19 cellular contexts compared by ENCODE assay signal in genomic region chr22:20909543-20910303, GRCh38. TPM values are rescaled to one million over a fixed set of nuclear protein-coding genes. Genes with fewer than 3 reads are reported as not detected.
DNase-seq lines count a peak whose midpoint lies in the region; ATAC-seq, FAIRE-seq and TF ChIP-seq lines count a peak whose summit lies in the region.
"Had no signal": no experiment of that assay in that cellular context is flagged by ENCODE, and none has a peak within 500 bp of the region (broad histone marks: within the 10 kb centered on the region; RNA-seq: fewer than 3 reads in every experiment).

No MANE protein-coding gene starts in this region.

- no peak for TF ChIP-seq RAD21 in GM12878 (IDR thresholded peaks at IDR 0.05; ENCODE audit: insufficient read depth, low read depth, low read length)

- no peaks in the 10 kb centered on the region for H3K36me3 Mint-ChIP-seq in activated CD8-positive, alpha-beta memory T cell treated with anti-CD3 and anti-CD28 coated beads, Interleukin-2, amount 10 ng/mL, durations not matched to agents 7 days and 5 days
- H3K36me3 Mint-ChIP-seq: IgD-negative memory B cell had no signal

- peaks cover 16% of the 10 kb centered on the region for H3K27me3 Mint-ChIP-seq in activated CD8-positive, alpha-beta memory T cell treated with anti-CD3 and anti-CD28 coated beads, Interleukin-2, amount 10 ng/mL, durations not matched to agents 7 days and 5 days
- H3K27me3 Mint-ChIP-seq: IgD-negative memory B cell had no signal

- no peak for TF ChIP-seq CTCF in GM12878 (IDR thresholded peaks at IDR 0.05 in 2 of 3, conservative IDR thresholded peaks at IDR 0.05 in 1 of 3; ENCODE audit: control insufficient read depth in 2 of 3, extremely low read depth in 1 of 3, insufficient read depth in 1 of 3, low read depth in 3 of 3, low read length in 3 of 3)

- H3K27ac Mint-ChIP-seq in activated CD8-positive, alpha-beta memory T cell treated with anti-CD3 and anti-CD28 coated beads, Interleukin-2, amount 10 ng/mL, durations not matched to agents 7 days and 5 days: peak overlapping the region; percentile 48
- H3K27ac Mint-ChIP-seq: IgD-negative memory B cell had no signal

- H3K36me3 ChIP-seq in GM12878 (ENCODE audit: control insufficient read depth in 2 of 2, insufficient read depth in 2 of 2, low read length in 1 of 2): no peaks in the 10 kb centered on the region

- no peaks in the 10 kb centered on the region for H3K27me3 ChIP-seq in GM12878 (replicated peaks in 1 of 2; ENCODE audit: control insufficient read depth in 2 of 2, insufficient read depth in 2 of 2, low read length in 1 of 2)

- no peak for TF ChIP-seq POLR2A in GM12878 (IDR thresholded peaks at IDR 0.05; ENCODE audit: low read depth, low read length)

- H4K20me1 ChIP-seq in GM12878 (ENCODE audit: control insufficient read depth, insufficient read depth): no peaks in the 10 kb centered on the region

- in situ Hi-C loops in GM12878 (cut with MboI): loop anchor here (10.0 kb wide), 1 partner anchor 45 kb away; no protein-coding TSS in a partner anchor

- intact Hi-C loops in GM12878 (cut with micrococcal nuclease; ENCODE audit: unreplicated experiment) (no loop called here), posterior vena cava (cut with DNase I) (no loop called here)

- RAD21 ChIA-PET in GM12878 (lab: Charles Lee; ENCODE audit: unreplicated experiment): no interaction called here

- no peak overlapping the region for H3K27ac ChIP-seq in GM12878 (ENCODE audit: control insufficient read depth, insufficient read depth)

- no peak overlapping the region for H3K9ac ChIP-seq in GM12878 (ENCODE audit: control insufficient read depth, insufficient read depth, low read length)
- H3K9ac ChIP-seq: SK-N-SH had no signal

- H3K4me1 Mint-ChIP-seq in activated CD8-positive, alpha-beta memory T cell treated with anti-CD3 and anti-CD28 coated beads, Interleukin-2, amount 10 ng/mL, durations not matched to agents 7 days and 5 days: peaks cover 11% of the 10 kb centered on the region

- H3K4me3 Mint-ChIP-seq in activated CD8-positive, alpha-beta memory T cell treated with anti-CD3 and anti-CD28 coated beads, Interleukin-2, amount 10 ng/mL, durations not matched to agents 7 days and 5 days: peak overlapping the region; percentile 10

- no peaks in the 10 kb centered on the region for H3K9me3 Mint-ChIP-seq in activated CD8-positive, alpha-beta memory T cell treated with anti-CD3 and anti-CD28 coated beads, Interleukin-2, amount 10 ng/mL, durations not matched to agents 7 days and 5 days (ENCODE audit: low read depth)
- H3K9me3 Mint-ChIP-seq: IgD-negative memory B cell had no signal

- no peaks in the 10 kb centered on the region for H3K79me2 ChIP-seq in GM12878 (ENCODE audit: control insufficient read depth, insufficient read depth, low read length)

- no peaks in the 10 kb centered on the region for H3K9me3 ChIP-seq in GM12878 (replicated peaks; ENCODE audit: control insufficient read depth, insufficient read depth, low read length)
- H3K9me3 ChIP-seq: SK-N-SH had no signal

- no peak overlapping the region for H3K4me3 ChIP-seq in GM12878

- 0 out of 2 replicates have a peak overlapping the region, but pooled peaks have one; percentile 7 for H3K4me2 ChIP-seq in GM12878 (ENCODE audit: control insufficient read depth, insufficient read depth)
- H3K4me2 ChIP-seq: SK-N-SH had no signal

- FAIRE-seq in GM12878 (lab: Jason Lieb, UNC): no peak

- 40% methylated on average over 5 of the region's 6 CpGs for WGBS in GM12878 (ENCODE audit: insufficient coverage, insufficient replicate concordance, low lambda C conversion rate, missing lambda C conversion rate)

- CTCF ChIA-PET in activated CD8-positive, alpha-beta memory T cell treated with anti-CD3 and anti-CD28 coated beads, Interleukin-2, amount 10 ng/mL, durations not matched to agents 7 days and 5 days (lab: Charles Lee): interaction anchor here (0.6 to 0.8 kb wide), 4 partner anchors 91 to 1326 kb away, joined by 3 to 4 read pairs (median 4); no protein-coding TSS in a partner anchor
- CTCF ChIA-PET in GM12878 (lab: Yijun Ruan, JAX): interaction anchor here (0.6 kb wide), 1 partner anchor 10 kb away, joined by 4 read pairs; no protein-coding TSS in a partner anchor

- ATAC-seq in activated CD8-positive, alpha-beta memory T cell treated with anti-CD3 and anti-CD28 coated beads, Interleukin-2, amount 10 ng/mL, durations not matched to agents 7 days and 5 days: peak; percentile 45
- ATAC-seq in GM12878 (no peak), GM18498 (IDR thresholded peaks at IDR 0.05; ENCODE audit: unreplicated experiment) (no peak)

- no peak for DNase-seq in activated CD8-positive, alpha-beta memory T cell treated with anti-CD3 and anti-CD28 coated beads, Interleukin-2, amount 10 ng/mL, durations not matched to agents 7 days and 5 days
- no peak for DNase-seq in activated CD8-positive, alpha-beta memory T cell treated with anti-CD3 and anti-CD28 coated beads for 24 hours
- DNase-seq in H4 (ENCODE audit: low spot score) (peak; percentile 11), GM12878 (ENCODE audit: low read depth, low spot score) (no peak), posterior vena cava (ENCODE audit: low spot score) (peak; percentile 18), nucleus accumbens (lab: John Stamatoyannopoulos, UW) (no peak)
- DNase-seq: Calu3, DMS79 treated with DMSO at 0.1 percent for 48 hours, H7, NCI-H1092 treated with DMSO at 0.1 percent for 48 hours, NCI-H1436, NCI-H187, NCI-H2081 treated with DMSO at 0.1 percent for 48 hours, NCI-H2171, NCI-H226, NCI-H510A, SK-N-SH had no signal

- H2AFZ ChIP-seq in GM12878 (ENCODE audit: control insufficient read depth, low read depth, low read length): peak overlapping the region; percentile 37

- SMC1A ChIA-PET in GM12878 (lab: Charles Lee; ENCODE audit: uncharacterized antibody, unreplicated experiment): no interaction called here

- TF ChIP-seq EP300 in GM12878 (IDR thresholded peaks at IDR 0.05; ENCODE audit: borderline replicate concordance in 1 of 2, control insufficient read depth in 1 of 2, low read depth in 2 of 2, low read length in 2 of 2): no peak

- peaks cover 5% of the 10 kb centered on the region for H3K4me1 ChIP-seq in GM12878 (ENCODE audit: control insufficient read depth, insufficient read depth, low read length)

- BruUV-seq in GM12878 (replicated peaks; lab: Mats Ljungman, UMichigan): no TSS peak

- POLR2A ChIA-PET in GM12878 (lab: Charles Lee): interaction anchor here (0.5 kb wide), 1 partner anchor 37 kb away, joined by 3 read pairs; no protein-coding TSS in a partner anchor

RNA-seq across cellular contexts. Expression of gene CRKL, which starts 7.5 kb away (rescaled TPM):
- total RNA-seq in activated CD8-positive, alpha-beta memory T cell treated with anti-CD3 and anti-CD28 coated beads, Interleukin-2, amount 10 ng/mL, durations not matched to agents 7 days and 5 days: 10 to 100 TPM; 89.5 to 90.8 TPM
- 25.4 and 27.4 TPM in 2 replicates for total RNA-seq in H4 (2014; rRNA removed; shearing (Covaris generic))
- 54.3 and 59.4 TPM in 2 replicates for total RNA-seq in GM12878 (2013; cell fraction: nucleolus; rRNA removed)
- total RNA-seq in GM12878 (2014; rRNA removed) (30.8 and 36.6 TPM in 2 replicates), GM12878 (2014; rRNA removed; fragmentation: Illumina TruSeq; extraction: Trizol) (25.8 and 25.9 TPM in 2 replicates), GM12878 (2021) (57.8 and 61.2 TPM in 2 replicates), posterior vena cava (10 to 100 TPM; 36.7 to 37.5 TPM)
- polyA plus RNA-seq in GM12878 (2011; ENCODE audit: low read depth): 22.0 TPM
- polyA plus RNA-seq in GM12878 (2011; rRNA removed) (32.4 and 39.3 TPM in 2 replicates), GM12878 (2014; fragmentation: Illumina TruSeq; extraction: Trizol) (36.7 and 37.5 TPM in 2 replicates), GM12878 (2014; fragmentation: Nextera tagmentation; extraction: Ambion mirVana) (10 to 100 TPM; 12.6 to 17.1 TPM), GM12878 (2014; rRNA removed) (29.9 and 33.4 TPM in 2 replicates), GM12878 (2016; fragmentation: Nextera tagmentation; extraction: Ambion mirVana) (10 to 100 TPM; 32.4 to 33.0 TPM)
- 28.8 and 43.0 TPM in 2 replicates for polyA plus RNA-seq in GM12878 (2011; cell fraction: cytosol; rRNA removed)
- polyA plus RNA-seq in GM12878 (2011; cell fraction: nucleus; rRNA removed): 22.1 and 24.7 TPM in 2 replicates
- polyA plus RNA-seq in GM12878 (2012): 27.8 and 37.1 TPM in 2 replicates
- polyA minus RNA-seq in GM12878 (2011; rRNA and poly(A)+ RNA removed): 45.3 and 48.0 TPM in 2 replicates
- 20.0 and 26.6 TPM in 2 replicates for polyA minus RNA-seq in GM12878 (2011; cell fraction: cytosol; rRNA and poly(A)+ RNA removed)
- 11.0 and 15.2 TPM in 2 replicates for polyA minus RNA-seq in GM12878 (2011; cell fraction: nucleus; rRNA and poly(A)+ RNA removed)

RNA-seq across cellular contexts. Expression of gene SNAP29, which starts 50.9 kb away (rescaled TPM):
- 10 to 100 TPM; 32.3 to 38.5 TPM for total RNA-seq in activated CD8-positive, alpha-beta memory T cell treated with anti-CD3 and anti-CD28 coated beads, Interleukin-2, amount 10 ng/mL, durations not matched to agents 7 days and 5 days
- total RNA-seq in H4 (2014; rRNA removed; shearing (Covaris generic)): 5.0 and 6.1 TPM in 2 replicates
- 6.7 and 9.8 TPM in 2 replicates for total RNA-seq in GM12878 (2013; cell fraction: nucleolus; rRNA removed)
- total RNA-seq in GM12878 (2014; rRNA removed) (12.3 and 14.6 TPM in 2 replicates), GM12878 (2014; rRNA removed; fragmentation: Illumina TruSeq; extraction: Trizol) (13.8 and 14.6 TPM in 2 replicates), GM12878 (2021) (23.2 and 23.6 TPM in 2 replicates), posterior vena cava (10 to 100 TPM; 22.9 to 25.5 TPM)
- 5.8 TPM for polyA plus RNA-seq in GM12878 (2011; ENCODE audit: low read depth)
- polyA plus RNA-seq in GM12878 (2011; rRNA removed) (32.2 and 36.9 TPM in 2 replicates), GM12878 (2014; fragmentation: Illumina TruSeq; extraction: Trizol) (45.7 and 75.2 TPM in 2 replicates), GM12878 (2014; fragmentation: Nextera tagmentation; extraction: Ambion mirVana) (1 to 10 TPM; 4.7 to 8.2 TPM), GM12878 (2014; rRNA removed) (32.7 and 33.6 TPM in 2 replicates), GM12878 (2016; fragmentation: Nextera tagmentation; extraction: Ambion mirVana) (10 to 100 TPM; 38.0 to 42.0 TPM)
- polyA plus RNA-seq in GM12878 (2011; cell fraction: cytosol; rRNA removed): 20.0 and 21.8 TPM in 2 replicates
- 12.0 and 12.9 TPM in 2 replicates for polyA plus RNA-seq in GM12878 (2011; cell fraction: nucleus; rRNA removed)
- 13.7 and 14.5 TPM in 2 replicates for polyA plus RNA-seq in GM12878 (2012)
- polyA minus RNA-seq in GM12878 (2011; rRNA and poly(A)+ RNA removed): 10.6 and 12.0 TPM in 2 replicates
- 4.8 and 5.5 TPM in 2 replicates for polyA minus RNA-seq in GM12878 (2011; cell fraction: cytosol; rRNA and poly(A)+ RNA removed)
- polyA minus RNA-seq in GM12878 (2011; cell fraction: nucleus; rRNA and poly(A)+ RNA removed): 3.9 and 5.6 TPM in 2 replicates

RNA-seq across cellular contexts. Expression of gene PI4KA, which starts 51.1 kb away (rescaled TPM):
- total RNA-seq in activated CD8-positive, alpha-beta memory T cell treated with anti-CD3 and anti-CD28 coated beads, Interleukin-2, amount 10 ng/mL, durations not matched to agents 7 days and 5 days: 10 to 100 TPM; 84.5 to 99.6 TPM
- total RNA-seq in H4 (2014; rRNA removed; shearing (Covaris generic)): 12.6 and 19.6 TPM in 2 replicates
- 146 and 160 TPM in 2 replicates for total RNA-seq in GM12878 (2013; cell fraction: nucleolus; rRNA removed)
- total RNA-seq in GM12878 (2014; rRNA removed) (54.8 and 60.9 TPM in 2 replicates), GM12878 (2014; rRNA removed; fragmentation: Illumina TruSeq; extraction: Trizol) (20.4 and 28.9 TPM in 2 replicates), GM12878 (2021) (69.9 and 78.4 TPM in 2 replicates), posterior vena cava (10 to 100 TPM; 83.9 to 97.9 TPM)
- 25.7 TPM for polyA plus RNA-seq in GM12878 (2011; ENCODE audit: low read depth)
- polyA plus RNA-seq in GM12878 (2011; rRNA removed) (16.3 and 38.1 TPM in 2 replicates), GM12878 (2014; fragmentation: Illumina TruSeq; extraction: Trizol) (28.0 and 39.7 TPM in 2 replicates), GM12878 (2014; fragmentation: Nextera tagmentation; extraction: Ambion mirVana) (1 to 10 TPM; 4.2 to 6.1 TPM), GM12878 (2014; rRNA removed) (44.6 and 55.3 TPM in 2 replicates), GM12878 (2016; fragmentation: Nextera tagmentation; extraction: Ambion mirVana) (10 to 100 TPM; 45.7 to 49.2 TPM)
- polyA plus RNA-seq in GM12878 (2011; cell fraction: cytosol; rRNA removed): 36.1 and 36.6 TPM in 2 replicates
- polyA plus RNA-seq in GM12878 (2011; cell fraction: nucleus; rRNA removed): 98.4 and 116 TPM in 2 replicates
- 37.0 and 39.2 TPM in 2 replicates for polyA plus RNA-seq in GM12878 (2012)
- 73.0 and 92.6 TPM in 2 replicates for polyA minus RNA-seq in GM12878 (2011; rRNA and poly(A)+ RNA removed)
- 25.9 and 32.1 TPM in 2 replicates for polyA minus RNA-seq in GM12878 (2011; cell fraction: cytosol; rRNA and poly(A)+ RNA removed)
- polyA minus RNA-seq in GM12878 (2011; cell fraction: nucleus; rRNA and poly(A)+ RNA removed): 55.5 and 106 TPM in 2 replicates

RNA-seq across cellular contexts. Expression of gene AIFM3, which starts 57.3 kb away (rescaled TPM):
- total RNA-seq in activated CD8-positive, alpha-beta memory T cell treated with anti-CD3 and anti-CD28 coated beads, Interleukin-2, amount 10 ng/mL, durations not matched to agents 7 days and 5 days: under 1 TPM; 0.66 to 0.67 TPM
- not detected in 2 replicates for total RNA-seq in H4 (2014; rRNA removed; shearing (Covaris generic))
- total RNA-seq in GM12878 (2013; cell fraction: nucleolus; rRNA removed): 0.61 TPM in 1 of 2 replicates, not detected in the other
- total RNA-seq in GM12878 (2014; rRNA removed) (0.11 and 0.34 TPM in 2 replicates), GM12878 (2014; rRNA removed; fragmentation: Illumina TruSeq; extraction: Trizol) (not detected in 2 replicates), GM12878 (2021) (0.26 and 0.40 TPM in 2 replicates), posterior vena cava (1 to 10 TPM in 1 of 2 donors, under 1 TPM in 1; 0.62 to 2.6 TPM)
- not detected for polyA plus RNA-seq in GM12878 (2011; ENCODE audit: low read depth)
- polyA plus RNA-seq in GM12878 (2011; rRNA removed) (not detected in 2 replicates), GM12878 (2014; fragmentation: Illumina TruSeq; extraction: Trizol) (not detected in 2 replicates), GM12878 (2014; fragmentation: Nextera tagmentation; extraction: Ambion mirVana) (not detected), GM12878 (2014; rRNA removed) (0.04 and 0.15 TPM in 2 replicates), GM12878 (2016; fragmentation: Nextera tagmentation; extraction: Ambion mirVana) (under 1 TPM in 1 of 2 experiments, not detected in 1; 0.06 TPM)
- 0.03 TPM in 1 of 2 replicates, not detected in the other for polyA plus RNA-seq in GM12878 (2011; cell fraction: cytosol; rRNA removed)
- 0.24 and 0.31 TPM in 2 replicates for polyA plus RNA-seq in GM12878 (2011; cell fraction: nucleus; rRNA removed)
- polyA plus RNA-seq in GM12878 (2012): 0.32 and 0.45 TPM in 2 replicates
- polyA minus RNA-seq in GM12878 (2011; rRNA and poly(A)+ RNA removed): not detected in 2 replicates
- not detected in 2 replicates for polyA minus RNA-seq in GM12878 (2011; cell fraction: cytosol; rRNA and poly(A)+ RNA removed)
- not detected in 2 replicates for polyA minus RNA-seq in GM12878 (2011; cell fraction: nucleus; rRNA and poly(A)+ RNA removed)

Comparison
In these comparisons a context has a peak if more than half of its experiments do, and no peak if none do; other contexts are left out.
1. DNase-seq: peak in H4 (single experiment) and posterior vena cava (single experiment); none in activated CD8-positive, alpha-beta memory T cell treated with anti-CD3 and anti-CD28 coated beads, Interleukin-2, amount 10 ng/mL, durations not matched to agents 7 days and 5 days (single experiment), activated CD8-positive, alpha-beta memory T cell treated with anti-CD3 and anti-CD28 coated beads for 24 hours (single experiment), GM12878 (single experiment) and nucleus accumbens (0 of 56).